ENCODE assay signal across 10 cellular contexts in the genomic region with DNA sequence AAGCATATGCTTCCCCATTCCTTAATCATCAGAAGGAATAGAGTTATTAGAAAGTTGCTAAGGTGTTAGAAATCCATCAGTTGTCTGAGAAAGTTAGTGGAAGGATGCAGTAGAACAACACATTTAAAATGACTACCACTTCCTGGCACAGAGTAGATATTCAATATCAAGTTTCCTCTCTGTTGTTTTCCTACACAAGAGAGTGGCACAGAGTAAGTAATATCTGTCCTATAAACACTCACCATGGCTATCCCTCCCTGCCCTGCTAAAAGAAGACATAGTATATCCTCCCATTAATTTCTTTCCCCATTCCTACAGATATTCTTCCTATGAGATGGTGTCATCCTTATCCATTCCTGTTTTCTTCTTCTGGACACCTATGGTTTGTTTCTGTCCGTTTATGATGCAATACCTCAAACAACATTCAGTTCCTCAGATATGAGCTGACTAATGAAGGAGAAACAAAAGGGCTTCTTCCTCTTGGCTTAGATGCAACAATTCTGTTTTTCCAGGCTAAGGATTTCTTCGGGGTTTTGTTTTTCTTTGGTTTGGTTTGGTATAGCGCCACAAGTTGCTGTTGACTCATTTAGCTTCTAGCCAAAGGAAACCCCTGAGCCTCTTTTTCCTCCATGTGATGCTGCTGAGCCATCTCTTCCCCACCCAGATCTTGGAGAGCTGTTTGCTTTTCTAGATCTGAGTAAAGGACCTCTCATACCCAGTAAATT. TPM values are rescaled to one million over a fixed set of nuclear protein-coding genes. Genes with fewer than 3 reads are reported as not detected.
DNase-seq lines count a peak whose midpoint lies in the region; ATAC-seq and FAIRE-seq lines count a peak whose summit lies in the region.
"Had no signal": no experiment of that assay in that cellular context is flagged by ENCODE, and none has a peak within 500 bp of the region (broad histone marks: within the 10 kb centered on the region; RNA-seq: fewer than 3 reads in every experiment).

No MANE protein-coding gene starts in this region.

- no peaks in the 10 kb centered on the region for H3K36me3 ChIP-seq in CD4-positive, alpha-beta memory T cell (ENCODE audit: insufficient read depth, low read length)

- FAIRE-seq in RCC 7860 (lab: Jason Lieb, UNC), result peak; percentile 76
- FAIRE-seq: endometrium, small intestine had no signal

- H3K9me3 ChIP-seq in T-helper 17 cell (ENCODE audit: control insufficient read depth, low read length, poor library complexity, severe bottlenecking), result no peaks in the 10 kb centered on the region
- H3K9me3 ChIP-seq in CD4-positive, alpha-beta memory T cell (ENCODE audit: control insufficient read depth in 1 of 2, low read length in 2 of 2), result no peaks in the 10 kb centered on the region

- peaks cover 8% of the 10 kb centered on the region for H3K4me1 Mint-ChIP-seq in T-helper 17 cell
- H3K4me1 Mint-ChIP-seq in CD4-positive, alpha-beta memory T cell, result peaks cover 0 to 2% (median 0%) of the 10 kb centered on the region in 4 donors

- POLR2A ChIA-PET in CD4-positive, alpha-beta memory T cell (lab: Charles Lee; ENCODE audit: partially characterized antibody), result no interaction called here

- H3K27me3 Mint-ChIP-seq in T-helper 17 cell, result peaks cover 14% of the 10 kb centered on the region
- H3K27me3 Mint-ChIP-seq in CD4-positive, alpha-beta memory T cell, result peaks cover 20 to 21% of the 10 kb centered on the region in 2 donors

- H3K27ac ChIP-seq in CD4-positive, alpha-beta memory T cell (ENCODE audit: low read depth, low read length), result no peak overlapping the region

- CTCF ChIA-PET in CD4-positive, alpha-beta memory T cell (lab: Charles Lee; ENCODE audit: partially characterized antibody), result interaction anchor here (0.9 to 3.6 kb wide), 2 partner anchors 9 to 181 kb away, joined by 3 to 15 read pairs; no protein-coding TSS in a partner anchor

- H3K27me3 ChIP-seq in CD4-positive, alpha-beta memory T cell (ENCODE audit: insufficient read depth, low read length), result no peaks in the 10 kb centered on the region

- H3K9me3 Mint-ChIP-seq in CD4-positive, alpha-beta memory T cell, result peaks cover 0 to 2% (median 0%) of the 10 kb centered on the region in 8 donors

- no peak overlapping the region for H3K4me3 ChIP-seq in skeletal muscle cell (ENCODE audit: low read depth, low read length)
- no peak overlapping the region for H3K4me3 ChIP-seq in CD4-positive, alpha-beta memory T cell (ENCODE audit: low read length in 2 of 2)

- H3K36me3 Mint-ChIP-seq in T-helper 17 cell (ENCODE audit: low read depth), result peaks cover 2% of the 10 kb centered on the region
- H3K36me3 Mint-ChIP-seq in CD4-positive, alpha-beta memory T cell, result no peaks in the 10 kb centered on the region

- no peak overlapping the region for H3K27ac Mint-ChIP-seq in T-helper 17 cell
- no peak overlapping the region for H3K27ac Mint-ChIP-seq in CD4-positive, alpha-beta memory T cell

- H3K4me1 ChIP-seq in CD4-positive, alpha-beta memory T cell (ENCODE audit: insufficient read depth, low read length), result no peaks in the 10 kb centered on the region

- no peak overlapping the region for H3K4me3 Mint-ChIP-seq in T-helper 17 cell
- no peak overlapping the region for H3K4me3 Mint-ChIP-seq in CD4-positive, alpha-beta memory T cell

- intact Hi-C loops in CD4-positive, alpha-beta memory T cell (cut with micrococcal nuclease), result no loop called here

- peak; percentile 49 for DNase-seq in GOT3 (lab: John Stamatoyannopoulos, UW)
- DNase-seq in RCC 7860 (ENCODE audit: low spot score), result peak; percentile 85
- DNase-seq in fibroblast of gingiva (ENCODE audit: low read depth), result peak; percentile 96
- peak; percentile 96 for DNase-seq in skeletal muscle cell (ENCODE audit: low read depth)
- DNase-seq in T-helper 17 cell, result no peak
- DNase-seq in CD4-positive, alpha-beta memory T cell, result no peak
- no peak for DNase-seq in DMS 273 treated with DMSO at 0.1 percent for 48 hours (lab: John Stamatoyannopoulos, UW)
- DNase-seq: small intestine had no signal

- ATAC-seq in HG03097 (IDR thresholded peaks at IDR 0.05; ENCODE audit: low FRiP score, unreplicated experiment) (no peak), T-helper 17 cell (no peak)

RNA-seq across cellular contexts. Expression of a gene that starts 32.9 kb away (rescaled TPM):
- 10 to 100 TPM in 1 of 2 donors, 1 to 10 TPM in 1; 9.9 to 13.7 TPM for total RNA-seq in T-helper 17 cell
- total RNA-seq in CD4-positive, alpha-beta memory T cell, result 10 to 100 TPM; 13.7 to 14.7 TPM
- 10 to 100 TPM; 22.1 to 27.8 TPM for polyA plus RNA-seq in CD4-positive, alpha-beta memory T cell

Comparison
In these comparisons a context has a peak if more than half of its experiments do, and no peak if none do; other contexts are left out.
1. DNase-seq: peak in GOT3 (single experiment), RCC 7860 (single experiment), fibroblast of gingiva (single experiment) and skeletal muscle cell (single experiment); none in T-helper 17 cell (0 of 3), CD4-positive, alpha-beta memory T cell (0 of 5) and DMS 273 treated with DMSO at 0.1 percent for 48 hours (single experiment).